Comparison of ENCODE assay signal across 27 cellular contexts in the genomic region with DNA sequence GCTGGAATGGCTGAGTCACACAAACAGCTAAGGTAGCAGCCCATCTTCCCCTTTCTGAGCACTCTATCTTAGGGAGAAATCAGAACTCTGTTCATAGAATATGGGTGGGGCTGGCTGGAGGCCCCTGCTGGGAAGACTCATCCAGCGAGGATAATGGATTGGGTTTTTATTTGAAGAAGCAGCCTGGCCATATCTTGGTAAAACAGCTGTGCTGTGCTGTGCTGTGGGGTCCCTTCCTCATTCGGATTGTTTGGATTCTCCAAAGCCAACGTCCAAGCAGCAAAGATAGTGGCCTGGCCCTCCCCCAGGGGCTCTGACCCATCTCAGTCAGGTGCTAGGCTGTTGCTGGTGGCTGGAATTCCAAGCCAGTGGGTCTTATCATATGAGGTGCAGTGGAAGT.
"Had no signal": no experiment of that assay in that cellular context is flagged by ENCODE, and none has a peak within 500 bp of the region (broad histone marks: within the 10 kb centered on the region; RNA-seq: fewer than 3 reads in every experiment).

No MANE protein-coding gene starts in this region.

- H3K4me1 ChIP-seq: ascending aorta, breast epithelium, colonic mucosa, heart left ventricle had no signal

- H3K4me3 ChIP-seq: ascending aorta, breast epithelium, cardiac muscle cell, colonic mucosa, heart left ventricle had no signal

- H3K27me3 Mint-ChIP-seq: activated CD4-positive, alpha-beta memory T cell treated with anti-CD3 and anti-CD28 coated beads, Interleukin-2, amount 10 ng/mL, durations not matched to agents 7 days and 5 days; activated CD4-positive, alpha-beta T cell treated with anti-CD3 and anti-CD28 coated beads, Interleukin-2, amount 10 ng/mL, durations not matched to agents 7 days and 5 days; activated naive CD4-positive, alpha-beta T cell treated with anti-CD3 and anti-CD28 coated beads, Interleukin-2, amount 50 U/mL, for 24 hours; activated naive CD8-positive, alpha-beta T cell treated with anti-CD3 and anti-CD28 coated beads for 36 hours; activated naive CD8-positive, alpha-beta T cell treated with anti-CD3 and anti-CD28 coated beads, Interleukin-2, amount 50 U/mL, for 24 hours; activated T-cell treated with anti-CD3 and anti-CD28 coated beads, Interleukin-2, amount 50 U/mL, for 24 hours; brain had no signal

- H3K9me3 ChIP-seq: colonic mucosa had no signal

- H3K4me3 Mint-ChIP-seq: activated CD4-positive, alpha-beta memory T cell treated with anti-CD3 and anti-CD28 coated beads, Interleukin-2, amount 10 ng/mL, durations not matched to agents 7 days and 5 days; activated CD4-positive, alpha-beta T cell treated with anti-CD3 and anti-CD28 coated beads, Interleukin-2, amount 10 ng/mL, durations not matched to agents 7 days and 5 days; activated naive CD4-positive, alpha-beta T cell treated with anti-CD3 and anti-CD28 coated beads, Interleukin-2, amount 50 U/mL, for 24 hours; activated naive CD8-positive, alpha-beta T cell treated with anti-CD3 and anti-CD28 coated beads for 36 hours; activated naive CD8-positive, alpha-beta T cell treated with anti-CD3 and anti-CD28 coated beads, Interleukin-2, amount 50 U/mL, for 24 hours; activated T-cell treated with anti-CD3 and anti-CD28 coated beads, Interleukin-2, amount 50 U/mL, for 24 hours; activated T-cell treated with anti-CD3 and anti-CD28 coated beads, Interleukin-2, amount 50 U/mL, for 72 hours; brain; WTC11 had no signal

- H3K27ac Mint-ChIP-seq: activated CD4-positive, alpha-beta memory T cell treated with anti-CD3 and anti-CD28 coated beads, Interleukin-2, amount 10 ng/mL, durations not matched to agents 7 days and 5 days; activated CD4-positive, alpha-beta T cell treated with anti-CD3 and anti-CD28 coated beads, Interleukin-2, amount 10 ng/mL, durations not matched to agents 7 days and 5 days; activated naive CD4-positive, alpha-beta T cell treated with anti-CD3 and anti-CD28 coated beads, Interleukin-2, amount 50 U/mL, for 24 hours; activated naive CD8-positive, alpha-beta T cell treated with anti-CD3 and anti-CD28 coated beads for 36 hours; activated naive CD8-positive, alpha-beta T cell treated with anti-CD3 and anti-CD28 coated beads, Interleukin-2, amount 50 U/mL, for 24 hours; activated T-cell treated with anti-CD3 and anti-CD28 coated beads, Interleukin-2, amount 50 U/mL, for 24 hours; activated T-cell treated with anti-CD3 and anti-CD28 coated beads, Interleukin-2, amount 50 U/mL, for 72 hours; brain; WTC11 had no signal

- DNase-seq: activated CD4-positive, alpha-beta memory T cell treated with anti-CD3 and anti-CD28 coated beads, Interleukin-2, amount 10 ng/mL, durations not matched to agents 7 days and 5 days; activated CD4-positive, alpha-beta T cell treated with anti-CD3 and anti-CD28 coated beads for 1 hour; activated CD4-positive, alpha-beta T cell treated with anti-CD3 and anti-CD28 coated beads for 4 hours; activated CD4-positive, alpha-beta T cell treated with anti-CD3 and anti-CD28 coated beads, Interleukin-2, amount 10 ng/mL, durations not matched to agents 7 days and 5 days; activated CD4-positive, alpha-beta T cell treated with anti-CD3 and anti-CD28 coated beads, Interleukin-2, amount 50 U/mL, for 4 hours; activated CD8-positive, alpha-beta memory T cell treated with anti-CD3 and anti-CD28 coated beads, Interleukin-2, amount 50 U/mL, for 48 hours; activated gamma-delta T cell; activated naive CD4-positive, alpha-beta T cell; activated naive CD8-positive, alpha-beta T cell treated with anti-CD3 and anti-CD28 coated beads for 36 hours; activated naive CD8-positive, alpha-beta T cell treated with anti-CD3 and anti-CD28 coated beads, Interleukin-2, amount 50 U/mL, for 24 hours; activated T-cell treated with anti-CD3 and anti-CD28 coated beads for 4 hours; activated T-cell treated with anti-CD3 and anti-CD28 coated beads, Interleukin-2, amount 50 U/mL, for 24 hours; activated T-cell treated with anti-CD3 and anti-CD28 coated beads, Interleukin-2, amount 50 U/mL, for 72 hours; central memory CD4-positive, alpha-beta T cell; cerebellar nuclear complex; colonic mucosa; effector CD8-positive, alpha-beta T cell; foreskin fibroblast; heart left ventricle; T-helper 2 cell had no signal

- H3K27ac ChIP-seq: ascending aorta, breast epithelium, cardiac muscle cell, colonic mucosa, heart left ventricle, VCaP had no signal

- H3K27me3 ChIP-seq: ascending aorta, breast epithelium, cardiac muscle cell, colonic mucosa, heart left ventricle had no signal

- H3K4me1 Mint-ChIP-seq: activated CD4-positive, alpha-beta memory T cell treated with anti-CD3 and anti-CD28 coated beads, Interleukin-2, amount 10 ng/mL, durations not matched to agents 7 days and 5 days; activated CD4-positive, alpha-beta T cell treated with anti-CD3 and anti-CD28 coated beads, Interleukin-2, amount 10 ng/mL, durations not matched to agents 7 days and 5 days; activated naive CD4-positive, alpha-beta T cell treated with anti-CD3 and anti-CD28 coated beads, Interleukin-2, amount 50 U/mL, for 24 hours; activated naive CD8-positive, alpha-beta T cell treated with anti-CD3 and anti-CD28 coated beads for 36 hours; activated naive CD8-positive, alpha-beta T cell treated with anti-CD3 and anti-CD28 coated beads, Interleukin-2, amount 50 U/mL, for 24 hours; brain; WTC11 had no signal

- H3K36me3 ChIP-seq: ascending aorta, breast epithelium, cardiac muscle cell, colonic mucosa, heart left ventricle had no signal
